ENCODE assay signal across 1 cellular context in the genomic region with DNA sequence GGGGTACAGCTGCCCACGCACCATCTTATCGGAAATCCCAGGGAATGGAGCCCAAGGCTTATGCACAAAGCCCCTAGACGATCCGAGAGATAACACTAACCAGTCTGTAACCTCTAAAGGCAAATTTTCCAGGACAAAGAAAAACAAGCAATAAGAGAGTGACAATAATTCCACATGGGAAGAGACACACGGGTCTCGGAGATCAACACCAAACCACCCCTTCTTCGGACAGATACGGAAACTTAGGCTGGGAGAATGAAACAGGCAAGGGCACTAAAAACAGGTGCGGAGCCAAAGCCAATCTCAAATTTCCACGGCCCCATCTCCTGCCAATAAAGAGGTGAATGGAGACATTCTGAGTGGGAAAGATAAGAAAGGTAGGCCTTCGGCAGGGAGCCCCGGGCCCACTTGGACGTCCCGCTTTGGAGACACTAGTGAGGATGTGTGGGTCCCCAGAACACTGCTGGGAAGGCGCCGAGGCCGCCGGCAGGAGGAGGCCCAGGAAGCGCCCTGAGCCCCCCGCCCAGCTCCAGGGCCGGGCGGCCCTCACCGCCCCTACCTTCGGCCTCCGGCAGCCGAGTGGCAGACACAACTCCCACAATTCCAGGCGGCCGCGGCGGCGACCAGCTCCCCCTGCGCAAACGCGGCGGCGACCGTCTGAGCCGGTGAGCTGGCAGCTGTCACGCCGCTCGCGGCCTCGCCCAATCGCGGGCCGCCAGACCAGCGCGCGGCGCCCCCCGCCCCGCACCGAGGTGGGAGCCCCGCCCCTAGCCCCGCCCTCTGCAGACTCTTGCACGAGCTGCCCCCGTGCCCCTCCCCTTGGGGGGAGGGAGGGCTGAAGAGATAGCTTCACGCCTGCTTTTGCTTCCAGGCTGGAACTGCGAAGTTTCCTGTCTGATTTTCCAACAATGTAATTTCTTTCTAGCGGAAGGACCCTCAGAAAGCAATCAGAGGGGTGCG.
TF ChIP-seq lines count a peak whose summit lies in the region.

Gene SIL1 (minus strand): TSS at position 659 of the 960 bp plus-strand sequence. CDS start 70,525 bp downstream, outside the sequence.

TF ChIP-seq in HEK293, 187 proteins besides CTCF, POLR2A, EP300 and RAD21 (continued from another document and continues in another):
- TF ChIP-seq PRDM2 (tag by site-specific recombination; IDR thresholded peaks at IDR 0.05; ENCODE audit: borderline replicate concordance) (no peak), ZNF785 (tag by site-specific recombination; IDR thresholded peaks at IDR 0.05) (0 out of 2 replicates have a peak, but pooled peaks have one; percentile 54), ZNF350 (tag by site-specific recombination; IDR thresholded peaks at IDR 0.05) (no peak), KLF10 (tag by site-specific recombination; IDR thresholded peaks at IDR 0.05) (peak; percentile 54; the same call in 1 of the 2 replicates), ZNF416 (tag by site-specific recombination; IDR thresholded peaks at IDR 0.05) (no peak), SCRT2 (tag by site-specific recombination; IDR thresholded peaks at IDR 0.05) (no peak; the same call in 1 of the 2 replicates), TSHZ1 (tag by site-specific recombination; IDR thresholded peaks at IDR 0.05; ENCODE audit: borderline replicate concordance) (peak; percentile 63; the same call in 1 of the 2 replicates), ZNF654 (tag by site-specific recombination; IDR thresholded peaks at IDR 0.05; ENCODE audit: low read depth) (no peak), ZNF580 (tag by site-specific recombination; IDR thresholded peaks at IDR 0.05) (peak; percentile 64; the same call in 1 of the 2 replicates), BCL11B (tag by site-specific recombination; IDR thresholded peaks at IDR 0.05; ENCODE audit: low read depth) (no peak), KLF1 (tag by site-specific recombination; IDR thresholded peaks at IDR 0.05) (peak; percentile 62), ZSCAN5A (tag by site-specific recombination; IDR thresholded peaks at IDR 0.05) (no peak), ZNF324 (tag by site-specific recombination; IDR thresholded peaks at IDR 0.05) (peak; percentile 84), ZSCAN23 (tag by site-specific recombination; IDR thresholded peaks at IDR 0.05) (peak; percentile 62; the same call in 1 of the 2 replicates), SCRT1 (tag by site-specific recombination; IDR thresholded peaks at IDR 0.05; ENCODE audit: borderline replicate concordance) (no peak), ZBTB10 (tag by site-specific recombination; IDR thresholded peaks at IDR 0.05) (peak; percentile 71; the same call in 1 of the 2 replicates), ZNF473 (tag by site-specific recombination; IDR thresholded peaks at IDR 0.05) (no peak), PRDM10 (tag by site-specific recombination; IDR thresholded peaks at IDR 0.05) (peak; percentile 60; the same call in 1 of the 2 replicates), ZBTB21 (tag by site-specific recombination; IDR thresholded peaks at IDR 0.05) (no peak), ZNF670 (tag by site-specific recombination; IDR thresholded peaks at IDR 0.05; ENCODE audit: low read depth) (no peak), ZNF138 (tag by site-specific recombination; IDR thresholded peaks at IDR 0.05; ENCODE audit: borderline replicate concordance) (no peak)
- TF ChIP-seq, protein P1, sequence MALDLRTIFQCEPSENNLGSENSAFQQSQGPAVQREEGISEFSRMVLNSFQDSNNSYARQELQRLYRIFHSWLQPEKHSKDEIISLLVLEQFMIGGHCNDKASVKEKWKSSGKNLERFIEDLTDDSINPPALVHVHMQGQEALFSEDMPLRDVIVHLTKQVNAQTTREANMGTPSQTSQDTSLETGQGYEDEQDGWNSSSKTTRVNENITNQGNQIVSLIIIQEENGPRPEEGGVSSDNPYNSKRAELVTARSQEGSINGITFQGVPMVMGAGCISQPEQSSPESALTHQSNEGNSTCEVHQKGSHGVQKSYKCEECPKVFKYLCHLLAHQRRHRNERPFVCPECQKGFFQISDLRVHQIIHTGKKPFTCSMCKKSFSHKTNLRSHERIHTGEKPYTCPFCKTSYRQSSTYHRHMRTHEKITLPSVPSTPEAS (tag by site-specific recombination; IDR thresholded peaks at IDR 0.05): peak; percentile 37
- TF ChIP-seq, protein P2, sequence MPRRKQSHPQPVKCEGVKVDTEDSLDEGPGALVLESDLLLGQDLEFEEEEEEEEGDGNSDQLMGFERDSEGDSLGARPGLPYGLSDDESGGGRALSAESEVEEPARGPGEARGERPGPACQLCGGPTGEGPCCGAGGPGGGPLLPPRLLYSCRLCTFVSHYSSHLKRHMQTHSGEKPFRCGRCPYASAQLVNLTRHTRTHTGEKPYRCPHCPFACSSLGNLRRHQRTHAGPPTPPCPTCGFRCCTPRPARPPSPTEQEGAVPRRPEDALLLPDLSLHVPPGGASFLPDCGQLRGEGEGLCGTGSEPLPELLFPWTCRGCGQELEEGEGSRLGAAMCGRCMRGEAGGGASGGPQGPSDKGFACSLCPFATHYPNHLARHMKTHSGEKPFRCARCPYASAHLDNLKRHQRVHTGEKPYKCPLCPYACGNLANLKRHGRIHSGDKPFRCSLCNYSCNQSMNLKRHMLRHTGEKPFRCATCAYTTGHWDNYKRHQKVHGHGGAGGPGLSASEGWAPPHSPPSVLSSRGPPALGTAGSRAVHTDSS (tag by site-specific recombination; IDR thresholded peaks at IDR 0.05): 0 out of 2 replicates have a peak, but pooled peaks have one; percentile 28
- TF ChIP-seq, protein P3, sequence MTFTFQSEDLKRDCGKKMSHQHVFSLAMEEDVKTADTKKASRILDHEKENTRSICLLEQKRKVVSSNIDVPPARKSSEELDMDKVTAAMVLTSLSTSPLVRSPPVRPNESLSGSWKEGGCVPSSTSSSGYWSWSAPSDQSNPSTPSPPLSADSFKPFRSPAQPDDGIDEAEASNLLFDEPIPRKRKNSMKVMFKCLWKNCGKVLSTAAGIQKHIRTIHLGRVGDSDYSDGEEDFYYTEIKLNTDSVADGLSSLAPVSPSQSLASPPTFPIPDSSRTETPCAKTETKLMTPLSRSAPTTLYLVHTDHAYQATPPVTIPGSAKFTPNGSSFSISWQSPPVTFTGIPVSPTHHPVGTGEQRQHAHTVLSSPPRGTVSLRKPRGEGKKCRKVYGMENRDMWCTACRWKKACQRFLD (tag by site-specific recombination; IDR thresholded peaks at IDR 0.05): no peak
